In the genomic region with DNA sequence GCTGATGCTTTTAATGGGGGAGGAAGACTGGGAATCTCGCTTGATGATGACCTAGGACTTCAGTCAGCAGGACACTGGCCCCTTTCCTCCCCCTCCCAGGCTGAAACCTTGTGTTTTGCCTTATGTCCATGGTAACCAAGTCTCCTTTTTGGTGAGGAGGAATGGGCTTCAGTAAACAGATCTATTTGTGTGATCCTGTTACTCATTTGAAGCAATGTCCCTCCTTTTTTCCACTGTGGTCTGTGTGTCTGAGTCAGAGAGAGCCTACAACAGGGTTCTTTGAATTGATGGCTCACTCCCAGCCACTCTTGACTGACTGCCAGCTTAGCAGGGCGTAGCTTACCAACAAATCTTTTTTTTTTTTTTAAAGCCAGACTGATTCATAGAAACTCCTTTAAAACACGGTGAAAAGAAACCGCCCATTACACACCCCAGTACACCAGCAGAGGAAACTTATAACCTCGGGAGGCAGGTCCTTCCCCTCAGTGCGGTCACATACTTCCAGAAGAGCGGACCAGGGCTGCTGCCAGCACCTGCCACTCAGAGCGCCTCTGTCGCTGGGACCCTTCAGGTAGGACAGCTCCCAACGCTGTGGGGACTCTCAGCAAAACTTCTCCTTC, we compare ENCODE assay signal across 8 cellular contexts. TPM values are rescaled to one million over a fixed set of nuclear protein-coding genes. Genes with fewer than 3 reads are reported as not detected.
DNase-seq lines count a peak whose midpoint lies in the region; ATAC-seq, FAIRE-seq and TF ChIP-seq lines count a peak whose summit lies in the region.

A gene with protein sequence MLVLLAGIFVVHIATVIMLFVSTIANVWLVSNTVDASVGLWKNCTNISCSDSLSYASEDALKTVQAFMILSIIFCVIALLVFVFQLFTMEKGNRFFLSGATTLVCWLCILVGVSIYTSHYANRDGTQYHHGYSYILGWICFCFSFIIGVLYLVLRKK (plus strand): TSS at position 425 of the 620 bp plus-strand sequence. CDS start 14,785 bp downstream, outside the sequence.

- peak; percentile 100 for DNase-seq in AG10803 (ENCODE audit: low read depth)
- no peak for DNase-seq in GM19239 (ENCODE audit: insufficient read length, low spot score)
- DNase-seq in adrenal gland: peak; percentile 90 to 98 (median 96)
- peak; percentile 96 for DNase-seq in left cardiac atrium
- DNase-seq in sciatic nerve (ENCODE audit: low spot score): peak; percentile 96
- DNase-seq in HuH-7.5 (ENCODE audit: low spot score): no peak

- TF ChIP-seq CTCF in AG10803 (conservative IDR thresholded peaks at IDR 0.05; ENCODE audit: low read length) (no peak), adrenal gland (IDR thresholded peaks at IDR 0.05) (no peak)

- H3K27me3 ChIP-seq in adrenal gland: no peaks in the 10 kb centered on the region

- H3K9me3 ChIP-seq in adrenal gland (replicated peaks in 1 of 3): no peaks in the 10 kb centered on the region

- peaks cover 0 to 16% of the 10 kb centered on the region in 2 donors for H3K4me1 ChIP-seq in adrenal gland (replicated peaks in 1 of 2)

- H3K4me3 ChIP-seq in AG10803 (ENCODE audit: low read length): peak within 1 kb of the TSS; percentile 91
- peak within 1 kb of the TSS in 3 of 4 donors; percentile 35 to 52 (median 46) for H3K4me3 ChIP-seq in adrenal gland

- intact Hi-C loops in T-helper 1 cell treated with Interleukin-12 subunit alpha and Interleukin-12 subunit beta and Interleukin-4 antibody, amounts not matched to agents 30 ng/mL and 1 ng/mL, for 36 hours (cut with micrococcal nuclease): loop anchor here (1.0 to 10.0 kb wide), 9 partner anchors 16 to 842 kb away; partner anchors contain the start of genes BORCS5, CREBL2, HEBP1 and MANSC1
- intact Hi-C loops in adrenal gland (cut with DNase I): no loop called here
- intact Hi-C loops in left cardiac atrium (cut with DNase I): loop anchor here in 1 of 2 donors (2.0 kb wide), 1 partner anchor 98 kb away; no protein-coding TSS in a partner anchor
- intact Hi-C loops in sciatic nerve (cut with DNase I): no loop called here

- ATAC-seq in HG03457 (IDR thresholded peaks at IDR 0.05; ENCODE audit: unreplicated experiment): peak; percentile 85
- ATAC-seq in left cardiac atrium: peak; percentile 83 to 88
- peak; percentile 92 for ATAC-seq in sciatic nerve

- peak; percentile 37 to 63 for TF ChIP-seq POLR2A in adrenal gland (IDR thresholded peaks at IDR 0.05)

- peak within 1 kb of the TSS in 4 of 5 donors; percentile 28 to 86 (median 78) for H3K27ac ChIP-seq in adrenal gland

- 6 to 15% (median 7%) methylated on average over 10 of the region's 10 CpGs for WGBS in adrenal gland, 4 donors

- H3K36me3 ChIP-seq in adrenal gland (replicated peaks in 1 of 2): no peaks in the 10 kb centered on the region

- FAIRE-seq in GM19239 (lab: Jason Lieb, UNC): peak; percentile 77

RNA-seq across cellular contexts. Expression of the gene that starts here (rescaled TPM):
- 15.7 and 16.3 TPM in 2 replicates for total RNA-seq in T-helper 1 cell treated with Interleukin-12 subunit alpha and Interleukin-12 subunit beta and Interleukin-4 antibody, amounts not matched to agents 30 ng/mL and 1 ng/mL, for 36 hours
- 100 to 1,000 TPM in 2 of 8 donors, 10 to 100 TPM in 6; 50.6 to 129 (median 76.1) TPM for total RNA-seq in adrenal gland
- polyA plus RNA-seq in adrenal gland: 10 to 100 TPM; 21.2 to 61.4 (median 27.9) TPM
- 100 to 1,000 TPM; 304 to 477 TPM for total RNA-seq in left cardiac atrium
- 413 TPM for total RNA-seq in sciatic nerve

Comparison
In these comparisons a context has a peak if more than half of its experiments do, and no peak if none do; other contexts are left out.
1. DNase-seq: peak in AG10803 (single experiment), adrenal gland (7 of 7), left cardiac atrium (single experiment) and sciatic nerve (single experiment); none in GM19239 (single experiment) and HuH-7.5 (single experiment).
2. Peak in every context shown above with its lines, with median percentiles within 50 percentile points of each other: ATAC-seq.